In the genomic region with DNA sequence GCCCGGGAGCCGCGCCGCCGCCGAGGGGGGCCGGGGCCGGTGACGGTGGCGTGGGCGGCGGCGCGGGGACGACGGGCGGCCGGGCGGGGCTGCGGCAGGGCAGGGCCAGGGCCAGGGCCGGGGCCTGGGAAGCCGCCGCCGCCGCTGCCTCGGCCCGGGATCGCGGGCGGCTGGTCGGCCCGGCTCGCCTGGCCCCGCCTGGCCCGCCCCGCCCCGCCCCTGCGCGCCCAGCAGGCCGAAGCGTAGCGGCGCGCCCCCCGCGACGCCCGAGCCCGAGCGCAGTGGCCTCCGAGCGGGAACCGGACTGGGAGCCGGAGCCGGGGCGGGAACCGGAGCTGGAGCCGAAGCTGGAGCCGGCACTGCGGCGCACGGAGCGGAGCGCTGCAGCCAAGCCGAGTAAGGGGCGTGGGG, we compare ENCODE assay signal across 8 cellular contexts. TPM values are rescaled to one million over a fixed set of nuclear protein-coding genes. Genes with fewer than 3 reads are reported as not detected.
A peak's percentile ranks its signal among the peaks of the same experiment; 100 is the strongest.
DNase-seq lines count a peak whose midpoint lies in the region; ATAC-seq and TF ChIP-seq lines count a peak whose summit lies in the region.

A gene with protein sequence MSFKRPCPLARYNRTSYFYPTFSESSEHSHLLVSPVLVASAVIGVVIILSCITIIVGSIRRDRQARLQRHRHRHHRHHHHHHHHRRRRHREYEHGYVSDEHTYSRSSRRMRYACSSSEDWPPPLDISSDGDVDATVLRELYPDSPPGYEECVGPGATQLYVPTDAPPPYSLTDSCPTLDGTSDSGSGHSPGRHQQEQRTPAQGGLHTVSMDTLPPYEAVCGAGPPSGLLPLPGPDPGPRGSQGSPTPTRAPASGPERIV (plus strand): TSS at position 260 of the 411 bp plus-strand sequence. CDS start 10,382 bp downstream, outside the sequence.

- intact Hi-C loops in IMR-90 (cut with micrococcal nuclease) = no loop called here

- H3K9me3 ChIP-seq in IMR-90 (ENCODE audit: control insufficient read depth, insufficient read depth, low read length) = no peaks in the 10 kb centered on the region
- no peaks in the 10 kb centered on the region for H3K9me3 ChIP-seq in duodenal mucosa (ENCODE audit: control insufficient read depth in 1 of 2, low read length in 2 of 2)
- H3K9me3 ChIP-seq in mesodermal cell (ENCODE audit: control insufficient read depth, low read length) = no peaks in the 10 kb centered on the region

- H3K27me3 ChIP-seq in IMR-90 (ENCODE audit: control insufficient read depth, insufficient read depth, low read length) = peaks cover 75% of the 10 kb centered on the region
- peaks cover 43 to 57% of the 10 kb centered on the region in 2 donors for H3K27me3 ChIP-seq in duodenal mucosa (ENCODE audit: control insufficient read depth in 1 of 2, insufficient read depth in 2 of 2, low read length in 2 of 2)

- in situ Hi-C loops in IMR-90 (cut with MboI; ENCODE audit: low sequenced_read_pairs) = no loop called here

- peak within 1 kb of the TSS; percentile 37 for H3K4me3 ChIP-seq in IMR-90 (ENCODE audit: insufficient read depth, low read depth, low read length)
- peak within 1 kb of the TSS; percentile 9 to 53 for H3K4me3 ChIP-seq in duodenal mucosa (ENCODE audit: low read depth in 1 of 2, low read length in 2 of 2)
- H3K4me3 ChIP-seq in mesodermal cell (ENCODE audit: extremely low read depth, insufficient read depth, low read length, poor library complexity, severe bottlenecking) = peak within 1 kb of the TSS; percentile 43

- peak; percentile 82 for DNase-seq in AG20443 (ENCODE audit: low spot score)
- no peak for DNase-seq in IMR-90
- no peak for DNase-seq in NCI-H128 (lab: John Stamatoyannopoulos, UW; ENCODE audit: unreplicated experiment)
- DNase-seq in occipital lobe (lab: John Stamatoyannopoulos, UW) = no peak
- DNase-seq in activated effector memory CD4-positive, alpha-beta T cell treated with Interleukin-2 at 50 U/mL for 16 hours = no peak

- ATAC-seq in IMR-90 (ENCODE audit: low read depth) (peak; percentile 84), GM21576 (IDR thresholded peaks at IDR 0.05; ENCODE audit: unreplicated experiment) (no peak)

- CTCF ChIA-PET in IMR-90 (lab: Yijun Ruan, JAX) = no interaction called here

- POLR2A ChIA-PET in IMR-90 (lab: Charles Lee; ENCODE audit: unreplicated experiment) = no interaction called here

- peak within 1 kb of the TSS; percentile 70 for H2AK9ac ChIP-seq in IMR-90 (replicated peaks; ENCODE audit: low read depth, low read length, poor library complexity)

- dilution Hi-C loops in IMR-90 (cut with HindIII; ENCODE audit: low sequenced_read_pairs, unreplicated experiment) = no loop called here

- no peak within 1 kb of the TSS for H4K8ac ChIP-seq in IMR-90 (ENCODE audit: low read depth in 2 of 2, low read length in 2 of 2)

- H2AK5ac ChIP-seq in IMR-90 (ENCODE audit: low read depth, low read length) = no peak within 1 kb of the TSS; the same call in 1 of the 2 replicates

- H4K20me1 ChIP-seq in IMR-90 (ENCODE audit: insufficient read depth, low read length) = no peaks in the 10 kb centered on the region

- no peaks in the 10 kb centered on the region for H3K36me3 ChIP-seq in IMR-90 (ENCODE audit: control insufficient read depth, insufficient read depth, low read length)
- no peaks in the 10 kb centered on the region for H3K36me3 ChIP-seq in duodenal mucosa (ENCODE audit: control insufficient read depth in 1 of 2, insufficient read depth in 2 of 2, low read length in 2 of 2)
- H3K36me3 ChIP-seq in mesodermal cell (ENCODE audit: control insufficient read depth, insufficient read depth, low read length) = no peaks in the 10 kb centered on the region

- 0% methylated on average over 9 of the region's 66 CpGs; no CpG with 5 or more reads in 1 of the 2 experiments for WGBS in IMR-90 (ENCODE audit: extremely low coverage in 2 of 2, insufficient read length in 1 of 2), 2 experiments
- WGBS in mesodermal cell (ENCODE audit: insufficient coverage in 2 of 2), 2 experiments = 0% methylated on average over 47 to 52 of the region's 66 CpGs

- peak within 1 kb of the TSS; percentile 84 for H2AFZ ChIP-seq in IMR-90 (replicated peaks; ENCODE audit: low read length, poor library complexity)

- H3K9ac ChIP-seq in IMR-90 (ENCODE audit: low read depth, low read length) (no peak within 1 kb of the TSS; the same call in 1 of the 2 replicates), duodenal mucosa (ENCODE audit: low read depth in 1 of 2, low read length in 2 of 2) (no peak within 1 kb of the TSS)

- no peak for TF ChIP-seq RAD21 in IMR-90 (IDR thresholded peaks at IDR 0.05; ENCODE audit: low read length)

- TF ChIP-seq CTCF in IMR-90 (conservative IDR thresholded peaks at IDR 0.05; ENCODE audit: low read depth, low read length) = no peak

- peak within 1 kb of the TSS; percentile 70 for H3K4me2 ChIP-seq in IMR-90 (ENCODE audit: low read depth, low read length)

- H3K14ac ChIP-seq in IMR-90 (replicated peaks; ENCODE audit: low read depth, low read length) = no peak within 1 kb of the TSS

- TF ChIP-seq POLR2A in IMR-90 (IDR thresholded peaks at IDR 0.05; ENCODE audit: low read depth, low read length) = no peak

- H2BK15ac ChIP-seq in IMR-90 (ENCODE audit: low read depth, low read length) = no peak within 1 kb of the TSS

- H4K91ac ChIP-seq in IMR-90 (ENCODE audit: insufficient read depth, low read depth, low read length) = no peak within 1 kb of the TSS

- H2BK20ac ChIP-seq in IMR-90 (ENCODE audit: low read depth, low read length) = no peak within 1 kb of the TSS

- H4K5ac ChIP-seq in IMR-90 (ENCODE audit: low read depth, low read length) = no peak within 1 kb of the TSS

- no peak within 1 kb of the TSS for H3K56ac ChIP-seq in IMR-90 (ENCODE audit: extremely low read depth, insufficient read depth, low read length)

- H2BK120ac ChIP-seq in IMR-90 (ENCODE audit: low read depth, low read length) = no peak within 1 kb of the TSS

- no peaks in the 10 kb centered on the region for H3K79me1 ChIP-seq in IMR-90 (ENCODE audit: low read depth in 1 of 2, low read length in 2 of 2)

- no peak within 1 kb of the TSS for H2BK5ac ChIP-seq in IMR-90 (ENCODE audit: low read depth, low read length, poor library complexity, severe bottlenecking)

- H3K9me1 ChIP-seq in IMR-90 (ENCODE audit: insufficient read depth, low read length) = no peaks in the 10 kb centered on the region

- H3K23ac ChIP-seq in IMR-90 (ENCODE audit: low read depth, low read length) = peak within 1 kb of the TSS; percentile 42; the same call in 1 of the 2 replicates

- no TSS peak for BruUV-seq in IMR-90 (replicated peaks; lab: Mats Ljungman, UMichigan)

- H3K4me1 ChIP-seq in IMR-90 (ENCODE audit: control insufficient read depth, insufficient read depth, low read length) (peaks cover 5% of the 10 kb centered on the region), duodenal mucosa (ENCODE audit: control insufficient read depth in 1 of 2, insufficient read depth in 2 of 2, low read length in 2 of 2) (peaks cover 0 to 4% of the 10 kb centered on the region in 2 donors), mesodermal cell (ENCODE audit: control insufficient read depth, insufficient read depth, low read length, poor library complexity, severe bottlenecking) (no peaks in the 10 kb centered on the region)

- H3K18ac ChIP-seq in IMR-90 (ENCODE audit: low read depth, low read length) = no peak within 1 kb of the TSS

- H3K27ac ChIP-seq in IMR-90 (ENCODE audit: insufficient read depth, low read length) = no peak within 1 kb of the TSS
- H3K27ac ChIP-seq in duodenal mucosa (ENCODE audit: low read depth, low read length) = no peak within 1 kb of the TSS
- no peak within 1 kb of the TSS for H3K27ac ChIP-seq in mesodermal cell (ENCODE audit: low read depth, low read length, severe bottlenecking)

- H3K4ac ChIP-seq in IMR-90 (ENCODE audit: low read depth, low read length) = no peak within 1 kb of the TSS

TF ChIP-seq in IMR-90, 13 proteins besides CTCF, POLR2A, EP300 and RAD21:
- TF ChIP-seq, protein P1, sequence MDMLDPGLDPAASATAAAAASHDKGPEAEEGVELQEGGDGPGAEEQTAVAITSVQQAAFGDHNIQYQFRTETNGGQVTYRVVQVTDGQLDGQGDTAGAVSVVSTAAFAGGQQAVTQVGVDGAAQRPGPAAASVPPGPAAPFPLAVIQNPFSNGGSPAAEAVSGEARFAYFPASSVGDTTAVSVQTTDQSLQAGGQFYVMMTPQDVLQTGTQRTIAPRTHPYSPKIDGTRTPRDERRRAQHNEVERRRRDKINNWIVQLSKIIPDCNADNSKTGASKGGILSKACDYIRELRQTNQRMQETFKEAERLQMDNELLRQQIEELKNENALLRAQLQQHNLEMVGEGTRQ (IDR thresholded peaks at IDR 0.05; ENCODE audit: low read depth, low read length) = no peak
- no peak for TF ChIP-seq SMC3 (IDR thresholded peaks at IDR 0.05; ENCODE audit: low read depth, low read length)
- TF ChIP-seq BHLHE40 (IDR thresholded peaks at IDR 0.05; ENCODE audit: low read depth, low read length) = no peak
- no peak for TF ChIP-seq MXI1 (IDR thresholded peaks at IDR 0.05; ENCODE audit: borderline replicate concordance, low read depth, low read length)
- TF ChIP-seq RCOR1 (IDR thresholded peaks at IDR 0.05; ENCODE audit: insufficient replicate concordance, low read length) = no peak
- TF ChIP-seq, protein P2, sequence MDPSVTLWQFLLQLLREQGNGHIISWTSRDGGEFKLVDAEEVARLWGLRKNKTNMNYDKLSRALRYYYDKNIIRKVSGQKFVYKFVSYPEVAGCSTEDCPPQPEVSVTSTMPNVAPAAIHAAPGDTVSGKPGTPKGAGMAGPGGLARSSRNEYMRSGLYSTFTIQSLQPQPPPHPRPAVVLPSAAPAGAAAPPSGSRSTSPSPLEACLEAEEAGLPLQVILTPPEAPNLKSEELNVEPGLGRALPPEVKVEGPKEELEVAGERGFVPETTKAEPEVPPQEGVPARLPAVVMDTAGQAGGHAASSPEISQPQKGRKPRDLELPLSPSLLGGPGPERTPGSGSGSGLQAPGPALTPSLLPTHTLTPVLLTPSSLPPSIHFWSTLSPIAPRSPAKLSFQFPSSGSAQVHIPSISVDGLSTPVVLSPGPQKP (IDR thresholded peaks at IDR 0.05; ENCODE audit: borderline replicate concordance, low read depth, low read length) = no peak
- no peak for TF ChIP-seq NFE2L2 (IDR thresholded peaks at IDR 0.05; ENCODE audit: low read depth, low read length)
- TF ChIP-seq CHD1 (IDR thresholded peaks at IDR 0.05; ENCODE audit: low read depth, low read length) = no peak
- TF ChIP-seq MAZ (IDR thresholded peaks at IDR 0.05; ENCODE audit: borderline replicate concordance, low read depth, low read length) = no peak
- no peak for TF ChIP-seq FOS (IDR thresholded peaks at IDR 0.05; ENCODE audit: low read depth, low read length)
- no peak for TF ChIP-seq RFX5 (IDR thresholded peaks at IDR 0.05; ENCODE audit: low read depth, low read length)

RNA-seq across cellular contexts. Expression of the gene that starts here (rescaled TPM):
- total RNA-seq in IMR-90 (2012; rRNA removed) (not detected in 2 replicates), occipital lobe (4.1 TPM)
- not detected in 2 replicates for polyA plus RNA-seq in IMR-90 (2012; rRNA removed)
- polyA plus RNA-seq in IMR-90 (2012; cell fraction: cytosol; rRNA removed) = not detected in 2 replicates
- polyA plus RNA-seq in IMR-90 (2012; cell fraction: nucleus; rRNA removed; ENCODE audit: low replicate concordance) = 0.13 TPM in 1 of 2 replicates, not detected in the other
- 3.1 TPM for polyA plus RNA-seq in mesodermal cell (2013, experiment 1 of 2)
- polyA plus RNA-seq in mesodermal cell (2013, experiment 2 of 2) = 2.4 TPM

Comparison
In these comparisons a context has a peak if more than half of its experiments do, and no peak if none do; other contexts are left out.
1. Peak in ATAC-seq, H3K4me3 ChIP-seq and H3K4me2 ChIP-seq in IMR-90; RNA of the gene not detected or under 1 TPM.